8 cellular contexts compared by ENCODE assay signal in the genomic region with DNA sequence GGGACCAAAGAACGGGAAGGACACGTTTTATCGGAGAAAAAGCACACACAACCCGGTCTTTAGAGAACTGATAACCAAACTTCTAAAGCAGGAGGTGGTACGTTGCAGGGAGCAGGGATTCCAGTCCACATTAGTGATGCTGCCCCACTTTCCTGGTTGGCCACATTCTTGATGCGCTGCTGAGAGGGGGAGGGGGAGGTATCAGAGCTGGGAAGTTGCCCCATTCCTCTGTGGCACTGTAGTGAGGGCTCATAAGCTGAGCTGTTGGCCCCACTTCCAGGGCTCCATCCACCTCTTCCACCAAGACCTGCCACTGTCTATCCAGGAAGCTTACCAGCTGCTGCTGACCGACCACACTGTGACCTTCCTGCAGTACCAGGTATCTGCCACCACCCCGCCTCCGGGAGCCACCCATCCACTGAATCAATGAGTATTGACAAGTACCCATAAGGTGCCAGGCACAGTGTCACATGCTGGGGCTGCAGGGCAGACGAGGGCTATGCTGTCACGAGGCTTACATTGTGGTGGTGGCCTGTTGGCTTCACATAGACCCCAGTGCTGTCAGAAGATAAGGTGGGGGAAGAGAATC. TPM values are rescaled to one million over a fixed set of nuclear protein-coding genes. Genes with fewer than 3 reads are reported as not detected.
DNase-seq lines count a peak whose midpoint lies in the region; ATAC-seq, FAIRE-seq and TF ChIP-seq lines count a peak whose summit lies in the region.

No MANE protein-coding gene starts in this region.

- FAIRE-seq in K562 (lab: Jason Lieb, UNC): peak; percentile 69

- H3K27ac ChIP-seq in DOHH2 (ENCODE audit: low read depth, low read length): no peak overlapping the region
- H3K27ac ChIP-seq in K562 (ENCODE audit: extremely low read depth, low read depth, low read length): no peak overlapping the region
- H3K27ac ChIP-seq in upper lobe of left lung: peak overlapping the region in 2 of 4 donors; percentile 71 to 92

- H3K9ac ChIP-seq in K562 (ENCODE audit: insufficient read depth in 1 of 2, low read depth in 2 of 2, low read length in 2 of 2): peak overlapping the region; percentile 47 to 93

- TSS peak; percentile 57 for BruUV-seq in K562 (replicated peaks; lab: Mats Ljungman, UMichigan)

- 34% methylated on average over 10 of the region's 11 CpGs for WGBS in K562 (ENCODE audit: insufficient coverage, low coverage, missing lambda C conversion rate)
- 25% methylated on average over 7 to 11 of the region's 11 CpGs for WGBS in upper lobe of left lung, 2 donors

- H3K36me3 Mint-ChIP-seq in memory B cell: peaks cover 2% of the 10 kb centered on the region

- H3K4me3 Mint-ChIP-seq in memory B cell: peak overlapping the region; percentile 79

- H3K9me1 ChIP-seq in K562 (ENCODE audit: control insufficient read depth, insufficient read depth, low read length): peaks cover 5% of the 10 kb centered on the region

- peaks cover 18% of the 10 kb centered on the region for H3K4me1 Mint-ChIP-seq in memory B cell

- CTCF ChIA-PET in K562 (lab: Yijun Ruan, JAX; ENCODE audit: low intra/inter-chr PET ratio): no interaction called here

- TF ChIP-seq POLR2A in NB4 (IDR thresholded peaks at IDR 0.05; ENCODE audit: extremely low read depth, insufficient read length) (no peak), K562 (conservative IDR thresholded peaks at IDR 0.05) (no peak), upper lobe of left lung (IDR thresholded peaks at IDR 0.05) (no peak)

- peaks cover 26% of the 10 kb centered on the region for H3K36me3 ChIP-seq in DOHH2 (ENCODE audit: control insufficient read depth, low read length)
- H3K36me3 ChIP-seq in K562 (ENCODE audit: control insufficient read depth, insufficient read depth, low read length): peaks cover 47% of the 10 kb centered on the region; the same call in 2 of the 3 replicates
- H3K36me3 ChIP-seq in upper lobe of left lung: peaks cover 0 to 31% (median 9%) of the 10 kb centered on the region in 4 donors

- H2AFZ ChIP-seq in K562 (ENCODE audit: low read depth, low read length): peak overlapping the region; percentile 80; the same call in 1 of the 2 replicates

- TF ChIP-seq EP300 in K562 (IDR thresholded peaks at IDR 0.05; ENCODE audit: low read length) (no peak), upper lobe of left lung (IDR thresholded peaks at IDR 0.05) (no peak)

- H3K9me3 Mint-ChIP-seq in memory B cell: no peaks in the 10 kb centered on the region

- H3K9me2 ChIP-seq in DOHH2 (replicated peaks; ENCODE audit: control insufficient read depth, low read length): no peaks in the 10 kb centered on the region

- ATAC-seq in K562 (no peak), memory B cell (ENCODE audit: low read depth) (no peak), upper lobe of left lung (ENCODE audit: low FRiP score in 2 of 2) (no peak), HG03460 (IDR thresholded peaks at IDR 0.05; ENCODE audit: unreplicated experiment) (no peak), HG02981 (IDR thresholded peaks at IDR 0.05; ENCODE audit: unreplicated experiment) (no peak), GM21576 (IDR thresholded peaks at IDR 0.05; ENCODE audit: unreplicated experiment) (no peak)

- H3K4me1 ChIP-seq in DOHH2 (ENCODE audit: control insufficient read depth, low read length) (peaks cover 30% of the 10 kb centered on the region), K562 (replicated peaks in 1 of 2; ENCODE audit: control insufficient read depth in 2 of 2, insufficient read depth in 2 of 2, low read length in 2 of 2) (peaks cover 25 to 59% of the 10 kb centered on the region in 2 experiments; a peak in 4 of 5 replicates), upper lobe of left lung (peaks cover 26 to 43% (median 33%) of the 10 kb centered on the region in 4 donors)

- H3K27me3 ChIP-seq in DOHH2 (ENCODE audit: control insufficient read depth, low read length) (peaks cover 17% of the 10 kb centered on the region), K562 (ENCODE audit: control insufficient read depth in 2 of 2, insufficient read depth in 2 of 2, low read length in 2 of 2) (no peaks in the 10 kb centered on the region), upper lobe of left lung (peaks cover 0 to 5% (median 0%) of the 10 kb centered on the region in 4 donors)

- DNase-seq in NB4 (ENCODE audit: low read depth) (no peak), K562 (ENCODE audit: extremely low read depth in 1 of 4, low spot score in 3 of 4) (peak in 1 of 4 experiments; percentile 40), memory B cell (ENCODE audit: low spot score in 2 of 2) (no peak), upper lobe of left lung (no peak)

- peak overlapping the region; percentile 82 for H3K4me2 ChIP-seq in DOHH2 (ENCODE audit: low read length)
- peak overlapping the region; percentile 87 for H3K4me2 ChIP-seq in K562 (ENCODE audit: insufficient read depth, low read length)

- H3K79me2 ChIP-seq in DOHH2 (ENCODE audit: control insufficient read depth, low read length) (peaks cover 20% of the 10 kb centered on the region), K562 (ENCODE audit: control insufficient read depth, insufficient read depth, low read length) (peaks cover 10% of the 10 kb centered on the region)

- H4K20me1 ChIP-seq in DOHH2 (ENCODE audit: control insufficient read depth, insufficient read depth, low read depth, low read length): peaks cover 5% of the 10 kb centered on the region; the same call in 1 of the 2 replicates
- H4K20me1 ChIP-seq in K562 (replicated peaks; ENCODE audit: control insufficient read depth, insufficient read depth, low read length): peaks cover 8% of the 10 kb centered on the region; the same call in 1 of the 2 replicates

- no peak for TF ChIP-seq CTCF in DOHH2 (IDR thresholded peaks at IDR 0.05; ENCODE audit: low read depth, low read length, poor library complexity, severe bottlenecking)
- no peak for TF ChIP-seq CTCF in NB4 (IDR thresholded peaks at IDR 0.05; ENCODE audit: low read depth, low read length)
- TF ChIP-seq CTCF in K562 (IDR thresholded peaks at IDR 0.05 in 2 of 3, conservative IDR thresholded peaks at IDR 0.05 in 1 of 3; ENCODE audit: insufficient read depth in 2 of 3, low read depth in 1 of 3, low read length in 3 of 3): no peak
- peak in 4 of 6 experiments; percentile 19 to 44 (median 24) for TF ChIP-seq CTCF in upper lobe of left lung (IDR thresholded peaks at IDR 0.05)

- intact Hi-C loops in K562 (cut with micrococcal nuclease): loop anchor here (5.0 kb wide), 2 partner anchors 70 to 235 kb away; a partner anchor contains a TSS

- peak overlapping the region; percentile 93 for H3K4me3 ChIP-seq in DOHH2 (ENCODE audit: low read length)
- peak overlapping the region; percentile 59 for H3K4me3 ChIP-seq in NB4 (ENCODE audit: low read depth, low read length)
- H3K4me3 ChIP-seq in K562: peak overlapping the region; percentile 91
- peak overlapping the region in 3 of 4 donors; percentile 90 to 100 (median 92) for H3K4me3 ChIP-seq in upper lobe of left lung

- H3K9me3 ChIP-seq in DOHH2 (ENCODE audit: control insufficient read depth, insufficient read depth, low read length) (no peaks in the 10 kb centered on the region), K562 (replicated peaks; ENCODE audit: control insufficient read depth, insufficient read depth, low read depth, low read length) (no peaks in the 10 kb centered on the region), upper lobe of left lung (no peaks in the 10 kb centered on the region)

- H3K27ac Mint-ChIP-seq in memory B cell: no peak overlapping the region

- H3K27me3 Mint-ChIP-seq in memory B cell: no peaks in the 10 kb centered on the region

- TF ChIP-seq RAD21 in K562 (CRISPR knock-in tag; conservative IDR thresholded peaks at IDR 0.05 in 1 of 2, IDR thresholded peaks at IDR 0.05 in 1 of 2): no peak

- in situ Hi-C loops in K562 (cut with MboI): no loop called here

- POLR2A ChIA-PET in K562 (lab: Yijun Ruan, JAX): interaction anchor here (1.6 to 1.7 kb wide), 2 partner anchors 9 to 15 kb away, joined by 4 to 5 read pairs; no protein-coding TSS in a partner anchor

- H3F3A ChIP-seq in DOHH2 (ENCODE audit: control insufficient read depth, insufficient read depth): no peaks in the 10 kb centered on the region; the same call in 1 of the 2 replicates

RNA-seq across cellular contexts. Expression of a gene that starts 1.0 kb away (rescaled TPM):
- total RNA-seq in K562 (2011; cell fraction: chromatin; rRNA removed; ENCODE audit: low replicate concordance): 43.1 and 96.1 TPM in 2 replicates
- 63.2 and 67.5 TPM in 2 replicates for total RNA-seq in K562 (2011; cell fraction: nucleolus; rRNA removed)
- 52.4 and 53.0 TPM in 2 replicates for total RNA-seq in K562 (2011; cell fraction: nucleoplasm; rRNA removed)
- 53.0 and 81.0 TPM in 2 replicates for total RNA-seq in K562 (2014; rRNA removed)
- total RNA-seq in K562 (2014; rRNA removed; fragmentation: Illumina TruSeq; extraction: Trizol): 34.6 and 48.9 TPM in 2 replicates
- 35.6 and 37.2 TPM in 2 replicates for total RNA-seq in K562 (2015; rRNA removed; fragmentation: Illumina TruSeq; extraction: Trizol)
- 58.0 and 64.3 TPM in 2 replicates for total RNA-seq in K562 (2021)
- polyA plus RNA-seq in K562 (2011; rRNA removed): 57.6 and 62.0 TPM in 2 replicates
- polyA plus RNA-seq in K562 (2011; cell fraction: cytosol; rRNA removed): 56.9 and 82.8 TPM in 2 replicates
- 77.8 and 89.5 TPM in 2 replicates for polyA plus RNA-seq in K562 (2011; cell fraction: nucleus; rRNA removed)
- 38.5 and 39.9 TPM in 2 replicates for polyA plus RNA-seq in K562 (2012)
- polyA plus RNA-seq in K562 (2014; fragmentation: Illumina TruSeq; extraction: Trizol): 40.0 and 41.6 TPM in 2 replicates
- polyA plus RNA-seq in K562 (2014; fragmentation: Nextera tagmentation; extraction: Ambion mirVana): 10 to 100 TPM in 1 of 2 experiments, 1 to 10 TPM in 1; 5.9 to 13.6 TPM
- 55.6 and 62.6 TPM in 2 replicates for polyA plus RNA-seq in K562 (2014; rRNA removed)
- polyA minus RNA-seq in K562 (2011; rRNA and poly(A)+ RNA removed): 23.1 and 38.9 TPM in 2 replicates
- polyA minus RNA-seq in K562 (2011; cell fraction: cytosol; rRNA and poly(A)+ RNA removed): 16.1 and 23.9 TPM in 2 replicates
- 14.4 and 17.5 TPM in 2 replicates for polyA minus RNA-seq in K562 (2011; cell fraction: nucleus; rRNA and poly(A)+ RNA removed)
- total RNA-seq in upper lobe of left lung: 100 to 1,000 TPM in 2 of 6 donors, 10 to 100 TPM in 4; 19.5 to 125 (median 31.3) TPM

RNA-seq across cellular contexts. Expression of a gene that starts 2.0 kb away (rescaled TPM):
- total RNA-seq in K562 (2011; cell fraction: chromatin; rRNA removed; ENCODE audit: low replicate concordance): 7.8 and 33.3 TPM in 2 replicates
- total RNA-seq in K562 (2011; cell fraction: nucleolus; rRNA removed): 14.5 and 19.7 TPM in 2 replicates
- 6.2 and 10.0 TPM in 2 replicates for total RNA-seq in K562 (2011; cell fraction: nucleoplasm; rRNA removed)
- total RNA-seq in K562 (2014; rRNA removed) (2.3 and 3.5 TPM in 2 replicates), K562 (2014; rRNA removed; fragmentation: Illumina TruSeq; extraction: Trizol) (1.1 and 1.3 TPM in 2 replicates), K562 (2015; rRNA removed; fragmentation: Illumina TruSeq; extraction: Trizol) (2.1 and 2.3 TPM in 2 replicates), K562 (2021) (12.2 and 14.5 TPM in 2 replicates), upper lobe of left lung (100 to 1,000 TPM in 1 of 6 donors, 10 to 100 TPM in 5; 24.1 to 113 (median 48.5) TPM)
- polyA plus RNA-seq in K562 (2011; rRNA removed) (1.9 and 2.2 TPM in 2 replicates), K562 (2014; fragmentation: Illumina TruSeq; extraction: Trizol) (2.5 and 5.7 TPM in 2 replicates), K562 (2014; fragmentation: Nextera tagmentation; extraction: Ambion mirVana) (under 1 TPM; 0.01 to 0.04 TPM), K562 (2014; rRNA removed) (3.0 and 5.1 TPM in 2 replicates)
- polyA plus RNA-seq in K562 (2011; cell fraction: cytosol; rRNA removed): 1.2 and 1.5 TPM in 2 replicates
- polyA plus RNA-seq in K562 (2011; cell fraction: nucleus; rRNA removed): 6.5 and 13.9 TPM in 2 replicates
- polyA plus RNA-seq in K562 (2012): 4.8 and 5.2 TPM in 2 replicates
- 1.8 and 1.9 TPM in 2 replicates for polyA minus RNA-seq in K562 (2011; rRNA and poly(A)+ RNA removed)
- polyA minus RNA-seq in K562 (2011; cell fraction: cytosol; rRNA and poly(A)+ RNA removed): 3.8 and 8.4 TPM in 2 replicates
- 8.6 and 9.6 TPM in 2 replicates for polyA minus RNA-seq in K562 (2011; cell fraction: nucleus; rRNA and poly(A)+ RNA removed)

RNA-seq across cellular contexts. Expression of a gene that starts 8.1 kb away (rescaled TPM):
- 25.4 and 96.6 TPM in 2 replicates for total RNA-seq in K562 (2011; cell fraction: chromatin; rRNA removed; ENCODE audit: low replicate concordance)
- 63.3 and 66.7 TPM in 2 replicates for total RNA-seq in K562 (2011; cell fraction: nucleolus; rRNA removed)
- 38.1 and 42.6 TPM in 2 replicates for total RNA-seq in K562 (2011; cell fraction: nucleoplasm; rRNA removed)
- 17.9 and 19.5 TPM in 2 replicates for total RNA-seq in K562 (2014; rRNA removed)
- 1.8 and 3.0 TPM in 2 replicates for total RNA-seq in K562 (2014; rRNA removed; fragmentation: Illumina TruSeq; extraction: Trizol)
- total RNA-seq in K562 (2015; rRNA removed; fragmentation: Illumina TruSeq; extraction: Trizol): 10.2 and 11.8 TPM in 2 replicates
- total RNA-seq in K562 (2021): 24.4 and 25.2 TPM in 2 replicates
- 12.5 and 16.0 TPM in 2 replicates for polyA plus RNA-seq in K562 (2011; rRNA removed)
- 14.3 and 34.7 TPM in 2 replicates for polyA plus RNA-seq in K562 (2011; cell fraction: cytosol; rRNA removed)
- 44.8 and 82.4 TPM in 2 replicates for polyA plus RNA-seq in K562 (2011; cell fraction: nucleus; rRNA removed)
- 14.8 and 26.6 TPM in 2 replicates for polyA plus RNA-seq in K562 (2012)
- 3.7 and 14.7 TPM in 2 replicates for polyA plus RNA-seq in K562 (2014; fragmentation: Illumina TruSeq; extraction: Trizol)
- polyA plus RNA-seq in K562 (2014; fragmentation: Nextera tagmentation; extraction: Ambion mirVana): 1 to 10 TPM in 1 of 2 experiments, under 1 TPM in 1; 0.32 to 1.3 TPM
- polyA plus RNA-seq in K562 (2014; rRNA removed): 17.7 and 23.7 TPM in 2 replicates
- 4.3 and 6.7 TPM in 2 replicates for polyA minus RNA-seq in K562 (2011; rRNA and poly(A)+ RNA removed)
- polyA minus RNA-seq in K562 (2011; cell fraction: cytosol; rRNA and poly(A)+ RNA removed): 10.6 and 11.3 TPM in 2 replicates
- 21.3 and 23.8 TPM in 2 replicates for polyA minus RNA-seq in K562 (2011; cell fraction: nucleus; rRNA and poly(A)+ RNA removed)
- total RNA-seq in upper lobe of left lung: 100 to 1,000 TPM; 113 to 256 (median 175) TPM

Comparison
In these comparisons a context has a peak if more than half of its experiments do, and no peak if none do; other contexts are left out.
1. CTCF ChIP-seq: peak in upper lobe of left lung (4 of 6); none in DOHH2 (single experiment), NB4 (single experiment) and K562 (0 of 3).
2. Peak in every context shown above with its lines, with median percentiles within 50 percentile points of each other: H3K4me3 ChIP-seq.